ENCODE assay signal across 17 cellular contexts in genomic region chr10:63723741-63724140, GRCh38.
"Had no signal": no experiment of that assay in that cellular context is flagged by ENCODE, and none has a peak within 500 bp of the region (broad histone marks: within the 10 kb centered on the region; RNA-seq: fewer than 3 reads in every experiment).

No MANE protein-coding gene starts in this region.

- H3K4me3 ChIP-seq: esophagus squamous epithelium, hepatocyte, tibial nerve, upper lobe of right lung, vagina had no signal

- H3K27me3 ChIP-seq: hepatocyte, tibial nerve, upper lobe of right lung, vagina had no signal

- H3K36me3 ChIP-seq: esophagus squamous epithelium, neutrophil, tibial nerve, upper lobe of right lung, vagina had no signal

- H3K27ac ChIP-seq: epithelial cell of prostate, foreskin keratinocyte, hepatocyte, neutrophil, upper lobe of right lung had no signal

- H3K79me2 ChIP-seq: hepatocyte had no signal

- H2AFZ ChIP-seq: hepatocyte had no signal

- ATAC-seq: foreskin keratinocyte; left cardiac atrium; right cardiac atrium; stimulated activated memory B cell treated with anti-CD40 and anti-IgM and Interleukin-4, amounts not matched to agents 10 μg/mL and 1 μg/mL and 100 μg/mL, for 72 hours; upper lobe of right lung had no signal

- DNase-seq: effector memory CD4-positive, alpha-beta T cell; esophagus squamous epithelium; foreskin keratinocyte; head of caudate nucleus; kidney; left cardiac atrium; stimulated activated CD4-positive, alpha-beta T cell treated with anti-CD3 and anti-CD28 coated beads, Interleukin-15, amount 100 ng/mL, for 24 hours; stimulated activated CD4-positive, alpha-beta T cell treated with anti-CD3 and anti-CD28 coated beads, Interleukin-1b, Interleukin-23, amount 100 ng/mL, for 48 hours; stimulated activated CD4-positive, alpha-beta T cell treated with anti-CD3 and anti-CD28 coated beads, Interleukin-4, amount 100 ng/mL, for 24 hours; upper lobe of right lung had no signal

- H3K9me3 ChIP-seq: esophagus squamous epithelium, neutrophil, tibial nerve, upper lobe of right lung, vagina had no signal

- H3K4me2 ChIP-seq: hepatocyte had no signal
